Comparison of ENCODE assay signal across 21 cellular contexts in the genomic region with DNA sequence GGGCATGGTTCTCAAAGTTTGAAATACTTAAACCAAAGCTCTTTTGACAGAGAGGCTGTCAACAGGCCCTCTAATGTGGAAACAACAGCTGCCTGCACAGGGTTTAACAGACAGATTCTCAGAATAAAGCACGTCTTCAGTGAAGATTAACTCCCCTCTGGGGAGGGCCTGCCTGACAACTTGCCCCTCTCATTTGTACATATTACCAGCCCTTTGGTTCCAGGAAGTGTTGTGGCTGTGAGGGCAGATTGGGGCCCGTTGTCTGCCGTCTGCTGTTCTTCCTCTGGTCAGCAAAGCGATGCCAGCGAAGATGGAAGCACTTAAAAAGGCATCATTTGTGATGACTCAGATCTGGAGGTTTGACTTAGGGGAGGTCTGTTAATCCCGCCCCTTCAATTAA.
"Had no signal": no experiment of that assay in that cellular context is flagged by ENCODE, and none has a peak within 500 bp of the region (broad histone marks: within the 10 kb centered on the region; RNA-seq: fewer than 3 reads in every experiment).

No MANE protein-coding gene starts in this region.

- H3K36me3 ChIP-seq: colonic mucosa, left lung, suprapubic skin had no signal

- H3K9me3 Mint-ChIP-seq: activated B cell treated with CpG ODN at 0.5 μM for 24 hours; activated naive CD8-positive, alpha-beta T cell treated with anti-CD3 and anti-CD28 coated beads, Interleukin-2, amount 10 ng/mL, durations not matched to agents 7 days and 5 days; activated T-helper 1 cell treated with anti-CD3 and anti-CD28 coated beads, Interleukin-12 subunit alpha, Interleukin-12 subunit beta, Interleukin-2, Interleukin-4 antibody, amounts not matched to agents 30 ng/mL and 10 ng/mL and 1 ng/mL, durations not matched to agents 14 hours and 24 hours and 36 hours had no signal

- H3K36me3 Mint-ChIP-seq: activated naive CD8-positive, alpha-beta T cell treated with anti-CD3 and anti-CD28 coated beads, Interleukin-2, amount 10 ng/mL, durations not matched to agents 7 days and 5 days; brain; naive thymus-derived CD4-positive, alpha-beta T cell had no signal

- H3K79me2 ChIP-seq: parathyroid adenoma had no signal

- H3K9me3 ChIP-seq: colonic mucosa, left lung, suprapubic skin had no signal

- DNase-seq: activated B cell treated with CpG ODN at 0.5 μM for 24 hours; activated CD4-positive, alpha-beta T cell treated with anti-CD3 and anti-CD28 coated beads for 48 hours; activated CD8-positive, alpha-beta memory T cell treated with anti-CD3 and anti-CD28 coated beads, Interleukin-2, amount 50 U/mL, for 48 hours; activated CD8-positive, alpha-beta T cell treated with anti-CD3 and anti-CD28 coated beads, Interleukin-2, amount 10 ng/mL, durations not matched to agents 7 days and 5 days; activated naive CD8-positive, alpha-beta T cell treated with anti-CD3 and anti-CD28 coated beads, Interleukin-2, amount 10 ng/mL, durations not matched to agents 7 days and 5 days; central memory CD4-positive, alpha-beta T cell; colonic mucosa; hippocampal formation; kidney; left lung; mammary epithelial cell; naive thymus-derived CD4-positive, alpha-beta T cell; stimulated activated CD4-positive, alpha-beta T cell treated with anti-CD3 and anti-CD28 coated beads, Interleukin-15, amount 100 ng/mL, for 24 hours; stimulated activated CD4-positive, alpha-beta T cell treated with anti-CD3 and anti-CD28 coated beads, Interleukin-4, amount 100 ng/mL, for 24 hours; stimulated activated naive CD4-positive, alpha-beta T cell treated with Interleukin-2 at 50 U/mL for 16 hours; trophoblast cell had no signal

- H3K27ac ChIP-seq: colonic mucosa, left lung, parathyroid adenoma, suprapubic skin had no signal

- H3K4me1 Mint-ChIP-seq: activated B cell treated with CpG ODN at 0.5 μM for 24 hours; activated naive CD8-positive, alpha-beta T cell treated with anti-CD3 and anti-CD28 coated beads, Interleukin-2, amount 10 ng/mL, durations not matched to agents 7 days and 5 days; naive thymus-derived CD4-positive, alpha-beta T cell had no signal

- H3K27me3 Mint-ChIP-seq: activated naive CD8-positive, alpha-beta T cell treated with anti-CD3 and anti-CD28 coated beads, Interleukin-2, amount 10 ng/mL, durations not matched to agents 7 days and 5 days had no signal

- H3K4me3 Mint-ChIP-seq: activated B cell treated with CpG ODN at 0.5 μM for 24 hours; activated CD8-positive, alpha-beta T cell treated with anti-CD3 and anti-CD28 coated beads, Interleukin-2, amount 10 ng/mL, durations not matched to agents 7 days and 5 days; activated naive CD8-positive, alpha-beta T cell treated with anti-CD3 and anti-CD28 coated beads, Interleukin-2, amount 10 ng/mL, durations not matched to agents 7 days and 5 days; activated T-helper 1 cell treated with anti-CD3 and anti-CD28 coated beads, Interleukin-12 subunit alpha, Interleukin-12 subunit beta, Interleukin-2, Interleukin-4 antibody, amounts not matched to agents 30 ng/mL and 10 ng/mL and 1 ng/mL, durations not matched to agents 14 hours and 24 hours and 36 hours; brain; naive thymus-derived CD4-positive, alpha-beta T cell had no signal

- H3K27me3 ChIP-seq: colonic mucosa, left lung, suprapubic skin had no signal

- H3K9ac ChIP-seq: parathyroid adenoma had no signal

- H3K4me3 ChIP-seq: colonic mucosa, left lung, suprapubic skin had no signal

- ATAC-seq: activated CD8-positive, alpha-beta T cell treated with anti-CD3 and anti-CD28 coated beads, Interleukin-2, amount 10 ng/mL, durations not matched to agents 7 days and 5 days; esophagus mucosa; left lung; naive thymus-derived CD4-positive, alpha-beta T cell had no signal

- H3K27ac Mint-ChIP-seq: activated B cell treated with CpG ODN at 0.5 μM for 24 hours; activated CD8-positive, alpha-beta T cell treated with anti-CD3 and anti-CD28 coated beads, Interleukin-2, amount 10 ng/mL, durations not matched to agents 7 days and 5 days; activated naive CD8-positive, alpha-beta T cell treated with anti-CD3 and anti-CD28 coated beads, Interleukin-2, amount 10 ng/mL, durations not matched to agents 7 days and 5 days; activated T-helper 1 cell treated with anti-CD3 and anti-CD28 coated beads, Interleukin-12 subunit alpha, Interleukin-12 subunit beta, Interleukin-2, Interleukin-4 antibody, amounts not matched to agents 30 ng/mL and 10 ng/mL and 1 ng/mL, durations not matched to agents 14 hours and 24 hours and 36 hours; naive thymus-derived CD4-positive, alpha-beta T cell had no signal

- H3K4me1 ChIP-seq: colonic mucosa, left lung, parathyroid adenoma, suprapubic skin had no signal

- H2AFZ ChIP-seq: parathyroid adenoma had no signal
